Comparison of ENCODE assay signal across 8 cellular contexts in genomic region chr1:150464422-150464826, GRCh38. TPM values are rescaled to one million over a fixed set of nuclear protein-coding genes. Genes with fewer than 3 reads are reported as not detected.
DNase-seq lines count a peak whose midpoint lies in the region; ATAC-seq and TF ChIP-seq lines count a peak whose summit lies in the region.

No MANE protein-coding gene starts in this region.

- H3K27ac ChIP-seq in HCT116 (ENCODE audit: low read depth, low read length): no peak overlapping the region

- H3K79me2 ChIP-seq in HCT116 (ENCODE audit: insufficient read depth, low read length): no peaks in the 10 kb centered on the region

- POLR2A ChIA-PET in HCT116 (lab: Charles Lee): no interaction called here
- POLR2A ChIA-PET in activated CD4-positive, alpha-beta memory T cell treated with anti-CD3 and anti-CD28 coated beads for 36 hours (lab: Charles Lee): no interaction called here

- no peak for TF ChIP-seq POLR2A in HCT116 (IDR thresholded peaks at IDR 0.05; ENCODE audit: borderline replicate concordance, extremely low read depth, insufficient read depth, insufficient read length)

- H3K4me1 Mint-ChIP-seq in activated CD4-positive, alpha-beta memory T cell treated with anti-CD3 and anti-CD28 coated beads for 36 hours (ENCODE audit: low read depth): peaks cover 4% of the 10 kb centered on the region
- no peaks in the 10 kb centered on the region for H3K4me1 Mint-ChIP-seq in mesothelial cell of epicardium

- DNase-seq in AG20443 (ENCODE audit: low spot score) (peak; percentile 82), HCT116 (ENCODE audit: low read depth, low spot score) (peak; percentile 41), NCI-H69 (lab: John Stamatoyannopoulos, UW) (peak; percentile 76), mesothelial cell of epicardium (ENCODE audit: low spot score in 2 of 2, unreplicated experiment in 2 of 2) (peak in 1 of 2 experiments; percentile 61)
- DNase-seq in activated CD4-positive, alpha-beta memory T cell treated with anti-CD3 and anti-CD28 coated beads for 36 hours: peak; percentile 76
- peak; percentile 65 for DNase-seq in effector CD4-positive, alpha-beta T cell
- peak; percentile 80 for DNase-seq in stimulated activated CD8-positive, alpha-beta memory T cell treated with anti-CD3 and anti-CD28 coated beads, Interleukin-4, amount 100 ng/mL, for 48 hours

- H2AFZ ChIP-seq in HCT116 (ENCODE audit: low read depth, low read length, poor library complexity, severe bottlenecking): no peak overlapping the region

- H3K36me3 Mint-ChIP-seq in activated CD4-positive, alpha-beta memory T cell treated with anti-CD3 and anti-CD28 coated beads for 36 hours: peaks cover 18% of the 10 kb centered on the region
- H3K36me3 Mint-ChIP-seq in mesothelial cell of epicardium: peaks cover 16% of the 10 kb centered on the region

- H3K4me3 ChIP-seq in HCT116 (replicated peaks in 1 of 2; ENCODE audit: low read depth in 1 of 2, low read length in 2 of 2): no peak overlapping the region

- no peaks in the 10 kb centered on the region for H3K27me3 ChIP-seq in HCT116 (ENCODE audit: insufficient read depth, low read length)

- H3K9me3 Mint-ChIP-seq in activated CD4-positive, alpha-beta memory T cell treated with anti-CD3 and anti-CD28 coated beads for 36 hours: no peaks in the 10 kb centered on the region
- H3K9me3 Mint-ChIP-seq in mesothelial cell of epicardium: no peaks in the 10 kb centered on the region

- H3K27ac Mint-ChIP-seq in activated CD4-positive, alpha-beta memory T cell treated with anti-CD3 and anti-CD28 coated beads for 36 hours: peak overlapping the region; percentile 11
- H3K27ac Mint-ChIP-seq in mesothelial cell of epicardium: peak overlapping the region; percentile 40

- no peaks in the 10 kb centered on the region for H4K20me1 ChIP-seq in HCT116 (ENCODE audit: insufficient read depth)

- no TSS peak for BruUV-seq in HCT116 (replicated peaks; lab: Mats Ljungman, UMichigan)

- H3K36me3 ChIP-seq in HCT116 (ENCODE audit: control insufficient read depth in 1 of 2, insufficient read depth in 2 of 2, low read length in 2 of 2): peaks cover 0 to 6% of the 10 kb centered on the region in 2 experiments; a peak in 1 of 4 replicates

- H3K9me2 ChIP-seq in HCT116 (ENCODE audit: insufficient read depth): no peaks in the 10 kb centered on the region

- CTCF ChIA-PET in HCT116 (lab: Charles Lee): interaction anchor here (0.9 kb wide), 1 partner anchor 534 kb away, joined by 3 read pairs; no protein-coding TSS in a partner anchor
- CTCF ChIA-PET in activated CD4-positive, alpha-beta memory T cell treated with anti-CD3 and anti-CD28 coated beads for 36 hours (lab: Charles Lee): interaction anchor here (0.6 to 2.5 kb wide), 6 partner anchors 36 to 96 kb away, joined by 3 to 15 read pairs (median 6); partner anchors contain the start of gene FALEC

- TF ChIP-seq RAD21 in HCT116 (IDR thresholded peaks at IDR 0.05; ENCODE audit: low read depth): peak; percentile 83

- TF ChIP-seq CTCF in HCT116 (IDR thresholded peaks at IDR 0.05 in 2 of 3, conservative IDR thresholded peaks at IDR 0.05 in 1 of 3; ENCODE audit: borderline replicate concordance in 1 of 3, insufficient read depth in 1 of 3, low read depth in 2 of 3, low read length in 2 of 3) (peak; percentile 64 to 79 (median 67)), mesothelial cell of epicardium (IDR thresholded peaks at IDR 0.05; ENCODE audit: unreplicated experiment) (peak; percentile 86)

- H3K9me3 ChIP-seq in HCT116 (ENCODE audit: control insufficient read depth in 1 of 2, insufficient read depth in 1 of 2, low read depth in 1 of 2, low read length in 2 of 2): no peaks in the 10 kb centered on the region

- H3K9ac ChIP-seq in HCT116 (ENCODE audit: low read length): no peak overlapping the region

- H3K4me2 ChIP-seq in HCT116 (ENCODE audit: low read length): no peak overlapping the region

- RAD21 ChIA-PET in HCT116 (lab: Charles Lee; ENCODE audit: low non-redundant PET in 1 of 2, low total read pairs in 2 of 2, uncharacterized antibody in 2 of 2, unreplicated experiment in 2 of 2): no interaction called here

- no peaks in the 10 kb centered on the region for H3K27me3 Mint-ChIP-seq in activated CD4-positive, alpha-beta memory T cell treated with anti-CD3 and anti-CD28 coated beads for 36 hours
- no peaks in the 10 kb centered on the region for H3K27me3 Mint-ChIP-seq in mesothelial cell of epicardium (ENCODE audit: low read depth)

- H3K4me1 ChIP-seq in HCT116 (ENCODE audit: control insufficient read depth in 1 of 2, insufficient read depth in 2 of 2, low read length in 2 of 2): no peaks in the 10 kb centered on the region

- H3K4me3 Mint-ChIP-seq in activated CD4-positive, alpha-beta memory T cell treated with anti-CD3 and anti-CD28 coated beads for 36 hours: no peak overlapping the region
- no peak overlapping the region for H3K4me3 Mint-ChIP-seq in mesothelial cell of epicardium

- intact Hi-C loops in HCT116 (cut with micrococcal nuclease): loop anchor here (1.0 to 10.0 kb wide), 3 partner anchors 68 to 350 kb away; no protein-coding TSS in a partner anchor
- intact Hi-C loops in activated CD4-positive, alpha-beta memory T cell treated with anti-CD3 and anti-CD28 coated beads for 36 hours (cut with micrococcal nuclease): loop anchor here (1.0 to 5.0 kb wide), 3 partner anchors 53 to 513 kb away; partner anchors contain the start of gene FALEC

- peak; percentile 81 for ATAC-seq in HCT116
- no peak for ATAC-seq in GM21447 (IDR thresholded peaks at IDR 0.05; ENCODE audit: unreplicated experiment)

TF ChIP-seq in HCT116, 20 proteins besides CTCF, POLR2A, EP300 and RAD21:
- no peak for TF ChIP-seq FOSL1 (IDR thresholded peaks at IDR 0.05; ENCODE audit: low read depth)
- TF ChIP-seq, protein P1, sequence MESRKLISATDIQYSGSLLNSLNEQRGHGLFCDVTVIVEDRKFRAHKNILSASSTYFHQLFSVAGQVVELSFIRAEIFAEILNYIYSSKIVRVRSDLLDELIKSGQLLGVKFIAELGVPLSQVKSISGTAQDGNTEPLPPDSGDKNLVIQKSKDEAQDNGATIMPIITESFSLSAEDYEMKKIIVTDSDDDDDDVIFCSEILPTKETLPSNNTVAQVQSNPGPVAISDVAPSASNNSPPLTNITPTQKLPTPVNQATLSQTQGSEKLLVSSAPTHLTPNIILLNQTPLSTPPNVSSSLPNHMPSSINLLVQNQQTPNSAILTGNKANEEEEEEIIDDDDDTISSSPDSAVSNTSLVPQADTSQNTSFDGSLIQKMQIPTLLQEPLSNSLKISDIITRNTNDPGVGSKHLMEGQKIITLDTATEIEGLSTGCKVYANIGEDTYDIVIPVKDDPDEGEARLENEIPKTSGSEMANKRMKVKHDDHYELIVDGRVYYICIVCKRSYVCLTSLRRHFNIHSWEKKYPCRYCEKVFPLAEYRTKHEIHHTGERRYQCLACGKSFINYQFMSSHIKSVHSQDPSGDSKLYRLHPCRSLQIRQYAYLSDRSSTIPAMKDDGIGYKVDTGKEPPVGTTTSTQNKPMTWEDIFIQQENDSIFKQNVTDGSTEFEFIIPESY (IDR thresholded peaks at IDR 0.05; ENCODE audit: extremely low read depth, insufficient replicate concordance, low read length): no peak
- TF ChIP-seq EGR1 (IDR thresholded peaks at IDR 0.05; ENCODE audit: low read depth): 0 out of 2 replicates have a peak, but pooled peaks have one; percentile 45
- no peak for TF ChIP-seq YY1 (IDR thresholded peaks at IDR 0.05; ENCODE audit: extremely low read depth, insufficient replicate concordance, low read depth, low read length)
- no peak for TF ChIP-seq CEBPB (IDR thresholded peaks at IDR 0.05; ENCODE audit: low read depth)
TF ChIP-seq in HCT116: peak in this region for 1.

RNA-seq across cellular contexts. Expression of gene TARS2, which starts 22.8 kb away (rescaled TPM):
- total RNA-seq in HCT116 (2021; ENCODE audit: unreplicated experiment): 23.2 TPM
- 17.2 and 19.4 TPM in 2 replicates for polyA plus RNA-seq in HCT116 (2012)
- total RNA-seq in activated CD4-positive, alpha-beta memory T cell treated with anti-CD3 and anti-CD28 coated beads for 36 hours: 10 to 100 TPM; 46.3 to 51.7 TPM
- 31.7 to 33.3 TPM (median 32.6 TPM) in 3 replicates for total RNA-seq in mesothelial cell of epicardium

RNA-seq across cellular contexts. Expression of gene ECM1, which starts 43.5 kb away (rescaled TPM):
- total RNA-seq in HCT116 (2021; ENCODE audit: unreplicated experiment) (2.0 TPM), mesothelial cell of epicardium (4.9 to 5.0 TPM (median 4.9 TPM) in 3 replicates)
- 2.9 and 3.6 TPM in 2 replicates for polyA plus RNA-seq in HCT116 (2012)
- total RNA-seq in activated CD4-positive, alpha-beta memory T cell treated with anti-CD3 and anti-CD28 coated beads for 36 hours: 1 to 10 TPM; 1.1 to 1.5 TPM

RNA-seq across cellular contexts. Expression of gene FALEC, which starts 51.1 kb away (rescaled TPM):
- total RNA-seq in HCT116 (2021; ENCODE audit: unreplicated experiment): 0.59 TPM
- not detected in 2 replicates for polyA plus RNA-seq in HCT116 (2012)
- total RNA-seq in activated CD4-positive, alpha-beta memory T cell treated with anti-CD3 and anti-CD28 coated beads for 36 hours: not detected
- 1.2 to 1.9 TPM (median 1.7 TPM) in 3 replicates for total RNA-seq in mesothelial cell of epicardium
